14 cellular contexts compared by ENCODE assay signal in genomic region chr17:28758411-28759121, GRCh38. TPM values are rescaled to one million over a fixed set of nuclear protein-coding genes. Genes with fewer than 3 reads are reported as not detected.
"Had no signal": no experiment of that assay in that cellular context is flagged by ENCODE, and none has a peak within 500 bp of the region (broad histone marks: within the 10 kb centered on the region; RNA-seq: fewer than 3 reads in every experiment).

No MANE protein-coding gene starts in this region.

- H3K27ac ChIP-seq: hepatocyte, lower lobe of right lung, tibial artery had no signal

- H3K27me3 Mint-ChIP-seq: activated CD8-positive, alpha-beta T cell treated with anti-CD3 and anti-CD28 coated beads for 36 hours; activated naive CD8-positive, alpha-beta T cell treated with anti-CD3 and anti-CD28 coated beads, Interleukin-2, amount 10 ng/mL, durations not matched to agents 7 days and 5 days; naive thymus-derived CD4-positive, alpha-beta T cell had no signal

- DNase-seq: activated CD8-positive, alpha-beta memory T cell treated with anti-CD3 and anti-CD28 coated beads, Interleukin-2, amount 50 U/mL, for 4 hours; activated CD8-positive, alpha-beta T cell treated with anti-CD3 and anti-CD28 coated beads for 36 hours; activated naive CD8-positive, alpha-beta T cell treated with anti-CD3 and anti-CD28 coated beads, Interleukin-2, amount 10 ng/mL, durations not matched to agents 7 days and 5 days; anterior cingulate cortex; cerebellar nuclear complex; dermis blood vessel endothelial cell; endodermal cell; lower lobe of right lung; naive thymus-derived CD4-positive, alpha-beta T cell; stimulated activated CD4-positive, alpha-beta T cell treated with anti-CD3 and anti-CD28 coated beads, Interleukin-4, amount 100 ng/mL, for 1 hour had no signal

- H3K4me2 ChIP-seq: hepatocyte had no signal

- ATAC-seq: activated CD4-positive, CD25-positive, alpha-beta regulatory T cell treated with anti-CD3 and anti-CD28 coated beads, Interleukin-2, amount 50 U/mL, for 24 hours; activated CD8-positive, alpha-beta T cell treated with anti-CD3 and anti-CD28 coated beads for 36 hours; naive thymus-derived CD4-positive, alpha-beta T cell had no signal

- H3K9me3 ChIP-seq: lower lobe of right lung, tibial artery had no signal

- H3K9me3 Mint-ChIP-seq: activated CD8-positive, alpha-beta T cell treated with anti-CD3 and anti-CD28 coated beads for 36 hours; activated naive CD8-positive, alpha-beta T cell treated with anti-CD3 and anti-CD28 coated beads, Interleukin-2, amount 10 ng/mL, durations not matched to agents 7 days and 5 days; endodermal cell; naive thymus-derived CD4-positive, alpha-beta T cell had no signal

- H3K4me3 ChIP-seq: hepatocyte, lower lobe of right lung, tibial artery had no signal

- H3K27ac Mint-ChIP-seq: activated CD8-positive, alpha-beta T cell treated with anti-CD3 and anti-CD28 coated beads for 36 hours had no signal

- H3K4me3 Mint-ChIP-seq: activated CD8-positive, alpha-beta T cell treated with anti-CD3 and anti-CD28 coated beads for 36 hours; activated naive CD8-positive, alpha-beta T cell treated with anti-CD3 and anti-CD28 coated beads, Interleukin-2, amount 10 ng/mL, durations not matched to agents 7 days and 5 days; endodermal cell; naive thymus-derived CD4-positive, alpha-beta T cell had no signal

RNA-seq across cellular contexts. Expression of gene TLCD1, which starts 32.5 kb away (rescaled TPM):
- total RNA-seq: mononuclear cell had no signal
- polyA plus RNA-seq: naive thymus-derived CD4-positive, alpha-beta T cell had no signal
